Comparison of ENCODE assay signal across 1 cellular context in genomic region chr5:134245101-134245604, GRCh38.
A peak's percentile ranks its signal among the peaks of the same experiment; 100 is the strongest.
TF ChIP-seq lines count a peak whose summit lies in the region.

No MANE protein-coding gene starts in this region.

TF ChIP-seq in A549, 52 proteins besides CTCF, POLR2A, EP300 and RAD21 (continued from another document):
- TF ChIP-seq SREBF2 (IDR thresholded peaks at IDR 0.05) (no peak), HEYL (CRISPR knock-in tag; IDR thresholded peaks at IDR 0.05) (peak; percentile 93; the same call in 1 of the 2 replicates), FOSL2 (IDR thresholded peaks at IDR 0.05) (0 out of 2 replicates have a peak, but pooled peaks have one; percentile 33), FOSL2 (CRISPR knock-in tag; IDR thresholded peaks at IDR 0.05) (peak; percentile 89), USF2 (IDR thresholded peaks at IDR 0.05) (no peak), EHMT2 (IDR thresholded peaks at IDR 0.05; ENCODE audit: low read depth) (no peak), MAFK (IDR thresholded peaks at IDR 0.05; ENCODE audit: partially characterized antibody) (no peak), JUNB (IDR thresholded peaks at IDR 0.05) (peak; percentile 59; the same call in 1 of the 2 replicates), KDM1A (IDR thresholded peaks at IDR 0.05; ENCODE audit: low read depth) (no peak), E2F6 (IDR thresholded peaks at IDR 0.05; ENCODE audit: borderline replicate concordance, low read depth) (no peak), REST (IDR thresholded peaks at IDR 0.05) (no peak), ESRRA (IDR thresholded peaks at IDR 0.05; ENCODE audit: borderline replicate concordance, low read length) (no peak), ATOH8 (CRISPR knock-in tag; IDR thresholded peaks at IDR 0.05; ENCODE audit: low read depth) (peak; percentile 97), ZNF302 (CRISPR knock-in tag; IDR thresholded peaks at IDR 0.05) (peak; percentile 94; the same call in 1 of the 2 replicates), BHLHE40 (IDR thresholded peaks at IDR 0.05; ENCODE audit: low read depth, low read length) (no peak), RFX5 (IDR thresholded peaks at IDR 0.05) (no peak), MAX (IDR thresholded peaks at IDR 0.05) (peak; percentile 71), BCL3 (IDR thresholded peaks at IDR 0.05) (no peak), HDAC2 (IDR thresholded peaks at IDR 0.05) (no peak), HMGXB4 (CRISPR knock-in tag; IDR thresholded peaks at IDR 0.05; ENCODE audit: borderline replicate concordance) (no peak), RARB (CRISPR knock-in tag; IDR thresholded peaks at IDR 0.05) (no peak), FOXS1 (CRISPR knock-in tag; IDR thresholded peaks at IDR 0.05) (peak; percentile 96), HOXB5 (CRISPR knock-in tag; IDR thresholded peaks at IDR 0.05) (peak; percentile 96), ZC3H11A (IDR thresholded peaks at IDR 0.05) (no peak), HES2 (IDR thresholded peaks at IDR 0.05) (no peak), ZSCAN20 (CRISPR knock-in tag; IDR thresholded peaks at IDR 0.05) (peak; percentile 95)
